16 cellular contexts compared by ENCODE assay signal in genomic region chr19:47661161-47661560, GRCh38. TPM values are rescaled to one million over a fixed set of nuclear protein-coding genes. Genes with fewer than 3 reads are reported as not detected.
A peak's percentile ranks its signal among the peaks of the same experiment; 100 is the strongest.
DNase-seq lines count a peak whose midpoint lies in the region; ATAC-seq and TF ChIP-seq lines count a peak whose summit lies in the region.
"Had no signal": no experiment of that assay in that cellular context is flagged by ENCODE, and none has a peak within 500 bp of the region (broad histone marks: within the 10 kb centered on the region; RNA-seq: fewer than 3 reads in every experiment).

No MANE protein-coding gene starts in this region.

- H3K27me3 ChIP-seq in PC-3 (ENCODE audit: low read length), result no peaks in the 10 kb centered on the region
- no peaks in the 10 kb centered on the region for H3K27me3 ChIP-seq in esophagus (ENCODE audit: control insufficient read depth in 1 of 2, insufficient read depth in 2 of 2, low read length in 2 of 2)
- no peaks in the 10 kb centered on the region for H3K27me3 ChIP-seq in muscle layer of duodenum (ENCODE audit: low read depth, low read length)
- H3K27me3 ChIP-seq in suprapubic skin, result no peaks in the 10 kb centered on the region
- H3K27me3 ChIP-seq: BLaER1 treated with 17β-estradiol and CSF1 and Interleukin-3, amounts not matched to agents 10 nM and 100 nM; upper lobe of right lung had no signal

- no peak overlapping the region for H3K4me2 ChIP-seq in PC-3 (ENCODE audit: low read length)
- H3K4me2 ChIP-seq: SK-N-SH had no signal

- H3K27ac ChIP-seq in PC-3 (ENCODE audit: low read length) (peak overlapping the region; percentile 99), esophagus (ENCODE audit: low read depth in 2 of 2, low read length in 1 of 2) (peak overlapping the region; percentile 17 to 61), muscle layer of duodenum (ENCODE audit: low read length) (peak overlapping the region; percentile 23), suprapubic skin (peak overlapping the region; percentile 38)
- H3K27ac ChIP-seq: BLaER1 treated with 17β-estradiol and CSF1 and Interleukin-3, amounts not matched to agents 10 nM and 100 nM had no signal

- BruUV-seq in PC-3 (replicated peaks; lab: Mats Ljungman, UMichigan), result no TSS peak

- POLR2A ChIA-PET in PC-3 (lab: Charles Lee; ENCODE audit: unreplicated experiment), result interaction anchor here (0.6 kb wide), 1 partner anchor 216 kb away, joined by 4 read pairs; no protein-coding TSS in a partner anchor

- TF ChIP-seq POLR2A in suprapubic skin (IDR thresholded peaks at IDR 0.05) (no peak), lower leg skin (IDR thresholded peaks at IDR 0.05) (no peak)

- WGBS in esophagus, 2 donors, result 86 to 89% methylated on average over 12 to 16 of the region's 16 CpGs
- WGBS in suprapubic skin, result 85% methylated on average over 16 of the region's 16 CpGs
- 86 to 90% methylated on average over 16 of the region's 16 CpGs for WGBS in lower leg skin, 2 donors

- H3F3A ChIP-seq in PC-3 (ENCODE audit: low read length, unreplicated experiment), result no peaks in the 10 kb centered on the region

- no peaks in the 10 kb centered on the region for H4K20me1 ChIP-seq in PC-3 (ENCODE audit: low read length)

- H3K79me2 ChIP-seq in PC-3 (ENCODE audit: low read length), result peaks cover 61% of the 10 kb centered on the region

- H3K36me3 ChIP-seq in PC-3 (ENCODE audit: low read depth, low read length) (0 out of 2 replicates have a peak, but pooled peaks cover 2% of the 10 kb centered on the region), esophagus (ENCODE audit: control insufficient read depth in 2 of 2, insufficient read depth in 2 of 2, low read length in 1 of 2) (peaks cover 0 to 3% of the 10 kb centered on the region in 2 donors), muscle layer of duodenum (ENCODE audit: control insufficient read depth in 1 of 2, insufficient read depth in 2 of 2, low read length in 2 of 2) (peaks cover 0 to 4% of the 10 kb centered on the region in 2 donors), suprapubic skin (no peaks in the 10 kb centered on the region)
- H3K36me3 ChIP-seq: upper lobe of right lung had no signal

- CTCF ChIA-PET in PC-3 (lab: Charles Lee), result no interaction called here

- H3K9me3 ChIP-seq in PC-3 (ENCODE audit: low read length) (no peaks in the 10 kb centered on the region), esophagus (ENCODE audit: control insufficient read depth in 2 of 2, insufficient read depth in 1 of 2, low read depth in 1 of 2, low read length in 1 of 2) (no peaks in the 10 kb centered on the region), muscle layer of duodenum (ENCODE audit: control insufficient read depth in 1 of 2, low read length in 2 of 2) (no peaks in the 10 kb centered on the region), suprapubic skin (no peaks in the 10 kb centered on the region)
- H3K9me3 ChIP-seq: BLaER1 treated with 17β-estradiol and CSF1 and Interleukin-3, amounts not matched to agents 10 nM and 100 nM; SK-N-SH; upper lobe of right lung had no signal

- H3K4me1 ChIP-seq in PC-3 (ENCODE audit: insufficient read depth, low read length), result peaks cover 44% of the 10 kb centered on the region
- peaks cover 15 to 18% of the 10 kb centered on the region in 2 donors for H3K4me1 ChIP-seq in esophagus (ENCODE audit: control insufficient read depth in 2 of 2, insufficient read depth in 2 of 2, low read length in 1 of 2)
- peaks cover 4 to 39% of the 10 kb centered on the region in 2 donors for H3K4me1 ChIP-seq in muscle layer of duodenum (ENCODE audit: control insufficient read depth in 1 of 2, insufficient read depth in 2 of 2, low read length in 2 of 2)
- H3K4me1 ChIP-seq in suprapubic skin, result peaks cover 46% of the 10 kb centered on the region

- intact Hi-C loops in PC-3 (cut with micrococcal nuclease), result no loop called here
- intact Hi-C loops in lower leg skin (cut with DNase I; ENCODE audit: low total_unique reads), result no loop called here

- no peak for DNase-seq in PC-3
- peak in 1 of 2 donors; percentile 73 for DNase-seq in suprapubic skin (ENCODE audit: low spot score in 2 of 2)
- no peak for DNase-seq in cerebellum (ENCODE audit: low spot score)
- DNase-seq in SKM-1 treated with dmso at 0.1 percent for 144 hours (lab: John Stamatoyannopoulos, UW; ENCODE audit: unreplicated experiment), result no peak
- DNase-seq in lower leg skin (ENCODE audit: low spot score in 2 of 2), result no peak
- DNase-seq: activated CD8-positive, alpha-beta memory T cell treated with anti-CD3 and anti-CD28 coated beads for 24 hours; activated gamma-delta T cell treated with Interleukin-2 at 50 U/mL for 16 hours; MV-4-11; NCI-H2171 treated with DMSO at 0.1 percent for 48 hours; SK-N-SH; upper lobe of right lung had no signal

- ATAC-seq in PC-3, result no peak
- ATAC-seq in HG03432 (IDR thresholded peaks at IDR 0.05; ENCODE audit: unreplicated experiment), result no peak
- ATAC-seq: upper lobe of right lung had no signal

- H3K9me2 ChIP-seq in PC-3 (replicated peaks; ENCODE audit: low read length), result no peaks in the 10 kb centered on the region
- H3K9me2 ChIP-seq: SK-N-SH had no signal

- H3K4me3 ChIP-seq in PC-3 (ENCODE audit: low read length) (no peak overlapping the region), esophagus (ENCODE audit: low read depth in 1 of 2, low read length in 2 of 2) (no peak overlapping the region), muscle layer of duodenum (ENCODE audit: low read depth in 1 of 2, low read length in 2 of 2) (no peak overlapping the region), suprapubic skin (no peak overlapping the region), lower leg skin (ENCODE audit: low read depth, poor library complexity, severe bottlenecking) (no peak overlapping the region)
- H3K4me3 ChIP-seq: BLaER1 treated with 17β-estradiol and CSF1 and Interleukin-3, amounts not matched to agents 10 nM and 100 nM; upper lobe of right lung had no signal

- no peak for TF ChIP-seq CTCF in PC-3 (conservative IDR thresholded peaks at IDR 0.05; ENCODE audit: low read depth, low read length)
- TF ChIP-seq CTCF in suprapubic skin (IDR thresholded peaks at IDR 0.05), result no peak
- no peak for TF ChIP-seq CTCF in lower leg skin (IDR thresholded peaks at IDR 0.05)

- no peak overlapping the region for H3K9ac ChIP-seq in PC-3 (ENCODE audit: low read length)
- H3K9ac ChIP-seq: BLaER1 treated with 17β-estradiol and CSF1 and Interleukin-3, amounts not matched to agents 10 nM and 100 nM; SK-N-SH had no signal

- no peak overlapping the region for H2AFZ ChIP-seq in PC-3 (ENCODE audit: low read length)

- no peak for TF ChIP-seq EP300 in suprapubic skin (IDR thresholded peaks at IDR 0.05)

RNA-seq across cellular contexts. Expression of gene EHD2, which starts 52.1 kb away (rescaled TPM):
- total RNA-seq in PC-3 (2014; rRNA removed) (0.11 and 1.4 TPM in 2 replicates), suprapubic skin (10 to 100 TPM; 48.5 to 84.7 (median 70.5) TPM), cerebellum (3.5 TPM), lower leg skin (10 to 100 TPM; 49.4 to 89.4 (median 66.0) TPM)
- polyA plus RNA-seq in esophagus, result 10 to 100 TPM; 22.4 to 27.4 TPM
- polyA plus RNA-seq: neural cell had no signal

RNA-seq across cellular contexts. Expression of gene BICRA, which starts 52.2 kb away (rescaled TPM):
- total RNA-seq in PC-3 (2014; rRNA removed), result 1.2 and 2.4 TPM in 2 replicates
- polyA plus RNA-seq in esophagus, result 1 to 10 TPM; 4.0 to 8.5 TPM
- 10 to 100 TPM; 10.7 to 33.6 (median 22.9) TPM for total RNA-seq in suprapubic skin
- 9.1 TPM for total RNA-seq in cerebellum
- 10 to 100 TPM; 12.5 to 25.4 (median 18.4) TPM for total RNA-seq in lower leg skin

Comparison
In these comparisons a context has a peak if more than half of its experiments do, and no peak if none do; other contexts are left out.
1. H3K27ac ChIP-seq: peak in every context shown above with its lines; median percentile 99 in PC-3; 39 in esophagus; 38 in suprapubic skin; 23 in muscle layer of duodenum.
2. RNA of gene EHD2, which starts 52.1 kb away (total RNA-seq): 48.5 to 84.7 TPM in suprapubic skin and 49.4 to 89.4 TPM in lower leg skin; 3.5 TPM in cerebellum (single experiment) and 0.11 to 1.4 TPM in PC-3; every median in the first group is over 10 times any median in the second.